ENCODE assay signal across 19 cellular contexts in the genomic region with DNA sequence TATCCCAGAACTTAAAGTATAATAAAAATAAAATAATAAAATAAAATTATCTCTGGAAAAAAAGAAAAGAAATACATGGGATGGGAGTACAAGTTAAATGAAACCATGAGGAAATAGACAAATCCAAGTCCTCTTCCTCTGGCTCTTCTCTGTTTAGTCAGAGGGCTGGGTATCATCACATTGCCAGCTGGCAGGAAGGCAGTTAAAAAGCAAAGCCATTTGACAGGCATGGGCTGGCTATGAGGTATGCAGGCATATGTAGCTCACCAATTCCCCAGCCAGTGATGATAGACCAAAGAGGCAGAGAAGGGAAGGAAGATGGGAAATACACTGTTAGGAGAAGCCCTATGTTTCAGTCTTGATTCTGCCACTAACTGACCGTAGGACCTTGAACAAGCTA. TPM values are rescaled to one million over a fixed set of nuclear protein-coding genes. Genes with fewer than 3 reads are reported as not detected.
"Had no signal": no experiment of that assay in that cellular context is flagged by ENCODE, and none has a peak within 500 bp of the region (broad histone marks: within the 10 kb centered on the region; RNA-seq: fewer than 3 reads in every experiment).

No MANE protein-coding gene starts in this region.

- H3K27me3 ChIP-seq: dorsolateral prefrontal cortex, esophagus muscularis mucosa, foreskin keratinocyte, neutrophil had no signal

- H3K4me3 ChIP-seq: dorsolateral prefrontal cortex, esophagus muscularis mucosa, skin epidermis had no signal

- ATAC-seq: foreskin keratinocyte; left cardiac atrium; left ventricle myocardium superior; naive thymus-derived CD4-positive, alpha-beta T cell; sciatic nerve had no signal

- H3K4me1 ChIP-seq: foreskin keratinocyte had no signal

- FAIRE-seq: kidney, urothelium cell line had no signal

- H3K27ac ChIP-seq: dorsolateral prefrontal cortex, esophagus muscularis mucosa, foreskin keratinocyte, neutrophil, skin epidermis had no signal

- DNase-seq: cortex of kidney; dorsolateral prefrontal cortex; effector CD8-positive, alpha-beta T cell; kidney; left cardiac atrium; left ventricle myocardium superior; mesendoderm; naive thymus-derived CD4-positive, alpha-beta T cell; stimulated activated CD4-positive, alpha-beta T cell treated with anti-CD3 and anti-CD28 coated beads, Interleukin-2, amount 100 ng/mL, for 24 hours; stimulated activated CD4-positive, alpha-beta T cell treated with anti-CD3 and anti-CD28 coated beads, Interleukin-4, amount 100 ng/mL, for 4 hours; stimulated activated naive CD4-positive, alpha-beta T cell had no signal

- H3K9me3 ChIP-seq: esophagus muscularis mucosa, neutrophil had no signal

- H3K36me3 ChIP-seq: esophagus muscularis mucosa, neutrophil had no signal

RNA-seq across cellular contexts. Expression of gene LYVE1, which starts 6.5 kb away (rescaled TPM):
- total RNA-seq: foreskin keratinocyte; naive thymus-derived CD4-positive, alpha-beta T cell; osteoblast had no signal
- polyA plus RNA-seq: foreskin keratinocyte; naive thymus-derived CD4-positive, alpha-beta T cell; neural cell had no signal
